38 cellular contexts compared by ENCODE assay signal in the genomic region with DNA sequence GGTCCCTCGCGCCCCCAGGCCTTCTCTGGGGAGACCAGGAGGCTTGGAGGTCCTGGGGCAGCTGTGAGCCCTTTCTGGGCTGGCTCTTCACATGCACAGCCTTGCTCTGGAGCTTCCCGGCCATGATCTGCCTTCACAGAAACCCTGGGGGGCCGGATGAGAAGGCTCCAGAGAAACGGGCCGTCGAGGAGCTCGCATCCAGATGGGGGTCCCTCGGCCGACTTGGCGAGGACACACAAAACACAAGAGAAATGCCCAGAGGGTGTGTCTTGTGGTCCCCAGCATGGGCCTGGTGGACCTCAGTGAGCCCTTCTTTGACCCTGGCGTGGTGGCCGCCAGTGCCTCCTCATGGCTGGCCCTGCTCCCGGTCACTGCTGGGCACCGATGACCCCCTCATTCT. TPM values are rescaled to one million over a fixed set of nuclear protein-coding genes. Genes with fewer than 3 reads are reported as not detected.
"Had no signal": no experiment of that assay in that cellular context is flagged by ENCODE, and none has a peak within 500 bp of the region (broad histone marks: within the 10 kb centered on the region; RNA-seq: fewer than 3 reads in every experiment).

No MANE protein-coding gene starts in this region.

- FAIRE-seq: bronchial epithelial cell, TTC549 had no signal

- H3K4me3 ChIP-seq: ascending aorta, cardiac muscle cell had no signal

- H3K27ac Mint-ChIP-seq: activated B cell treated with CpG ODN at 0.5 μM for 24 hours; activated CD4-positive, alpha-beta memory T cell treated with anti-CD3 and anti-CD28 coated beads, Interleukin-2, amount 10 ng/mL, durations not matched to agents 7 days and 5 days; activated CD4-positive, alpha-beta T cell treated with anti-CD3 and anti-CD28 coated beads, Interleukin-2, amount 10 ng/mL, durations not matched to agents 24 days and 14 days; activated CD8-positive, alpha-beta memory T cell treated with anti-CD3 and anti-CD28 coated beads, Interleukin-2, amount 10 ng/mL, durations not matched to agents 7 days and 5 days; activated CD8-positive, alpha-beta T cell treated with anti-CD3 and anti-CD28 coated beads, Interleukin-2, amount 10 ng/mL, durations not matched to agents 7 days and 5 days; activated naive CD4-positive, alpha-beta T cell treated with anti-CD3 and anti-CD28 coated beads, Interleukin-2, amount 10 ng/mL, durations not matched to agents 7 days and 5 days; activated naive CD4-positive, alpha-beta T cell treated with anti-CD3 and anti-CD28 coated beads, Interleukin-2, amount 50 U/mL, for 24 hours; activated naive CD8-positive, alpha-beta T cell; activated naive CD8-positive, alpha-beta T cell treated with anti-CD3 and anti-CD28 coated beads, Interleukin-2, amount 10 ng/mL, durations not matched to agents 7 days and 5 days; activated naive CD8-positive, alpha-beta T cell treated with anti-CD3 and anti-CD28 coated beads, Interleukin-2, amount 50 U/mL, for 24 hours; activated T-cell treated with anti-CD3 and anti-CD28 coated beads, Interleukin-2, amount 50 U/mL, for 24 hours; activated T-helper 2 cell treated with anti-CD3 and anti-CD28 coated beads, Interferon-gamma antibody, Interleukin-2, Interleukin-4, amounts not matched to agents 10 μg/mL and 5 μg/mL and 100 μg/mL, durations not matched to agents 14 hours and 24 hours and 36 hours; brain; T-helper 1 cell treated with Interleukin-12 subunit alpha and Interleukin-12 subunit beta and Interleukin-4 antibody, amounts not matched to agents 30 μg/mL and 1 μg/mL, for 36 hours; T-helper 2 cell treated with Interferon-gamma antibody and Interleukin-4, amounts not matched to agents 5 μg/mL and 100 μg/mL, for 36 hours had no signal

- H3K36me3 Mint-ChIP-seq: activated CD8-positive, alpha-beta memory T cell treated with anti-CD3 and anti-CD28 coated beads, Interleukin-2, amount 10 ng/mL, durations not matched to agents 7 days and 5 days; activated naive CD4-positive, alpha-beta T cell treated with anti-CD3 and anti-CD28 coated beads, Interleukin-2, amount 10 ng/mL, durations not matched to agents 7 days and 5 days; activated naive CD4-positive, alpha-beta T cell treated with anti-CD3 and anti-CD28 coated beads, Interleukin-2, amount 50 U/mL, for 24 hours; activated naive CD8-positive, alpha-beta T cell; activated naive CD8-positive, alpha-beta T cell treated with anti-CD3 and anti-CD28 coated beads, Interleukin-2, amount 10 ng/mL, durations not matched to agents 7 days and 5 days; brain had no signal

- DNase-seq: activated B cell treated with CpG ODN at 0.5 μM for 24 hours; activated CD4-positive, alpha-beta memory T cell treated with anti-CD3 and anti-CD28 coated beads, Interleukin-2, amount 10 ng/mL, durations not matched to agents 7 days and 5 days; activated CD4-positive, alpha-beta T cell treated with anti-CD3 and anti-CD28 coated beads for 4 hours; activated CD4-positive, alpha-beta T cell treated with anti-CD3 and anti-CD28 coated beads, Interleukin-2, amount 10 ng/mL, durations not matched to agents 24 days and 14 days; activated CD4-positive, alpha-beta T cell treated with anti-CD3 and anti-CD28 coated beads, Interleukin-2, amount 50 U/mL, for 1 hour; activated CD4-positive, alpha-beta T cell treated with anti-CD3 and anti-CD28 coated beads, Interleukin-2, amount 50 U/mL, for 4 hours; activated CD4-positive, CD25-positive, alpha-beta regulatory T cell treated with anti-CD3 and anti-CD28 coated beads, Interleukin-2, amount 50 U/mL, for 72 hours; activated CD8-positive, alpha-beta memory T cell treated with anti-CD3 and anti-CD28 coated beads for 24 hours; activated CD8-positive, alpha-beta memory T cell treated with anti-CD3 and anti-CD28 coated beads, Interleukin-2, amount 10 ng/mL, durations not matched to agents 7 days and 5 days; activated CD8-positive, alpha-beta memory T cell treated with anti-CD3 and anti-CD28 coated beads, Interleukin-2, amount 50 U/mL, for 48 hours; activated CD8-positive, alpha-beta T cell treated with anti-CD3 and anti-CD28 coated beads, Interleukin-2, amount 10 ng/mL, durations not matched to agents 7 days and 5 days; activated effector memory CD4-positive, alpha-beta T cell treated with Interleukin-2 at 50 U/mL for 16 hours; activated gamma-delta T cell; activated naive CD4-positive, alpha-beta T cell treated with anti-CD3 and anti-CD28 coated beads, Interleukin-2, amount 10 ng/mL, durations not matched to agents 7 days and 5 days; activated naive CD4-positive, alpha-beta T cell treated with Interleukin-2 at 50 U/mL for 16 hours; activated naive CD8-positive, alpha-beta T cell treated with anti-CD3 and anti-CD28 coated beads, Interleukin-2, amount 10 ng/mL, durations not matched to agents 7 days and 5 days; activated naive CD8-positive, alpha-beta T cell treated with anti-CD3 and anti-CD28 coated beads, Interleukin-2, amount 50 U/mL, for 24 hours; activated T-cell treated with anti-CD3 and anti-CD28 coated beads, Interleukin-2, amount 50 U/mL, for 24 hours; activated T-cell treated with anti-CD3 and anti-CD28 coated beads, Interleukin-2, amount 50 U/mL, for 48 hours; amygdala; anterior cingulate cortex; caudate nucleus; cerebellar nuclear complex; T-helper 1 cell; T-helper 2 cell; T-helper 9 cell had no signal

- ATAC-seq: activated CD8-positive, alpha-beta memory T cell treated with anti-CD3 and anti-CD28 coated beads, Interleukin-2, amount 10 ng/mL, durations not matched to agents 7 days and 5 days; activated CD8-positive, alpha-beta T cell treated with anti-CD3 and anti-CD28 coated beads, Interleukin-2, amount 10 ng/mL, durations not matched to agents 7 days and 5 days; activated naive CD8-positive, alpha-beta T cell treated with anti-CD3 and anti-CD28 coated beads, Interleukin-2, amount 50 U/mL, for 24 hours had no signal

- H3K4me3 Mint-ChIP-seq: activated B cell treated with CpG ODN at 0.5 μM for 24 hours; activated CD4-positive, alpha-beta memory T cell treated with anti-CD3 and anti-CD28 coated beads, Interleukin-2, amount 10 ng/mL, durations not matched to agents 7 days and 5 days; activated CD4-positive, alpha-beta T cell treated with anti-CD3 and anti-CD28 coated beads, Interleukin-2, amount 10 ng/mL, durations not matched to agents 24 days and 14 days; activated CD8-positive, alpha-beta memory T cell treated with anti-CD3 and anti-CD28 coated beads, Interleukin-2, amount 10 ng/mL, durations not matched to agents 7 days and 5 days; activated CD8-positive, alpha-beta T cell treated with anti-CD3 and anti-CD28 coated beads, Interleukin-2, amount 10 ng/mL, durations not matched to agents 7 days and 5 days; activated naive CD4-positive, alpha-beta T cell treated with anti-CD3 and anti-CD28 coated beads, Interleukin-2, amount 10 ng/mL, durations not matched to agents 7 days and 5 days; activated naive CD4-positive, alpha-beta T cell treated with anti-CD3 and anti-CD28 coated beads, Interleukin-2, amount 50 U/mL, for 24 hours; activated naive CD8-positive, alpha-beta T cell; activated naive CD8-positive, alpha-beta T cell treated with anti-CD3 and anti-CD28 coated beads, Interleukin-2, amount 10 ng/mL, durations not matched to agents 7 days and 5 days; activated naive CD8-positive, alpha-beta T cell treated with anti-CD3 and anti-CD28 coated beads, Interleukin-2, amount 50 U/mL, for 24 hours; activated T-cell treated with anti-CD3 and anti-CD28 coated beads, Interleukin-2, amount 50 U/mL, for 24 hours; brain; central memory CD8-positive, alpha-beta T cell; T-helper 1 cell treated with Interleukin-12 subunit alpha and Interleukin-12 subunit beta and Interleukin-4 antibody, amounts not matched to agents 30 μg/mL and 1 μg/mL, for 36 hours; T-helper 2 cell treated with Interferon-gamma antibody and Interleukin-4, amounts not matched to agents 5 μg/mL and 100 μg/mL, for 36 hours had no signal

- H3K9me3 Mint-ChIP-seq: activated B cell treated with CpG ODN at 0.5 μM for 24 hours; activated CD4-positive, alpha-beta memory T cell treated with anti-CD3 and anti-CD28 coated beads, Interleukin-2, amount 10 ng/mL, durations not matched to agents 7 days and 5 days; activated CD4-positive, alpha-beta T cell treated with anti-CD3 and anti-CD28 coated beads, Interleukin-2, amount 10 ng/mL, durations not matched to agents 24 days and 14 days; activated naive CD4-positive, alpha-beta T cell treated with anti-CD3 and anti-CD28 coated beads, Interleukin-2, amount 10 ng/mL, durations not matched to agents 7 days and 5 days; activated naive CD4-positive, alpha-beta T cell treated with anti-CD3 and anti-CD28 coated beads, Interleukin-2, amount 50 U/mL, for 24 hours; activated naive CD8-positive, alpha-beta T cell treated with anti-CD3 and anti-CD28 coated beads, Interleukin-2, amount 10 ng/mL, durations not matched to agents 7 days and 5 days; activated naive CD8-positive, alpha-beta T cell treated with anti-CD3 and anti-CD28 coated beads, Interleukin-2, amount 50 U/mL, for 24 hours; activated T-cell treated with anti-CD3 and anti-CD28 coated beads, Interleukin-2, amount 50 U/mL, for 24 hours; activated T-helper 2 cell treated with anti-CD3 and anti-CD28 coated beads, Interferon-gamma antibody, Interleukin-2, Interleukin-4, amounts not matched to agents 10 μg/mL and 5 μg/mL and 100 μg/mL, durations not matched to agents 14 hours and 24 hours and 36 hours; brain; central memory CD8-positive, alpha-beta T cell; T-helper 1 cell treated with Interleukin-12 subunit alpha and Interleukin-12 subunit beta and Interleukin-4 antibody, amounts not matched to agents 30 μg/mL and 1 μg/mL, for 36 hours; T-helper 2 cell treated with Interferon-gamma antibody and Interleukin-4, amounts not matched to agents 5 μg/mL and 100 μg/mL, for 36 hours had no signal

- H3K36me3 ChIP-seq: ascending aorta, cardiac muscle cell had no signal

- H3K27ac ChIP-seq: ascending aorta, cardiac muscle cell, VCaP had no signal

- H3K27me3 ChIP-seq: ascending aorta, cardiac muscle cell had no signal

- H3K9me3 ChIP-seq: ascending aorta had no signal

RNA-seq across cellular contexts. Expression of gene BAHCC1, which starts 26.6 kb away (rescaled TPM):
- total RNA-seq: activated CD4-positive, alpha-beta T cell treated with anti-CD3 and anti-CD28 coated beads, Interleukin-2, amount 10 ng/mL, durations not matched to agents 24 days and 14 days had no signal
